ENCODE assay signal across 28 cellular contexts in the genomic region with DNA sequence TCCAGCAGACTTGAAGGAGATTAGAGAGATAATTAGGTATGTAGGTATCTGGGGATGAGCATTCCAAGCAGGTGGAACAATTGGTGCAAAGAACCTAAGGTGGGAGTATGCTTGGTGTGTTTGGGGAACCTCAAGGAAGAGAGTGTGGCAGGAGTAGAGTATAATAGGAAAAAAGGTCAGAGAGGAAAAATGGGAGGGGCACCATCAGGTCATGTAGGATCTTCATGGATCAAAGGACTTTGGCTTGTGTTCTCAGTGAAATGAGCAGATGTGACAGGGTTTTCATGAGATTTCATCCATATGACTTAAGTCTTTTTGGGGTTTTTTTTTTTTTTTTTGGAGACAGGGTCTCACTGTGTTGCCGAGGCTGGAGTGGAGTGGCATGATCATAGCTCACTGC.
"Had no signal": no experiment of that assay in that cellular context is flagged by ENCODE, and none has a peak within 500 bp of the region (broad histone marks: within the 10 kb centered on the region; RNA-seq: fewer than 3 reads in every experiment).

No MANE protein-coding gene starts in this region.

- H2AFZ ChIP-seq: neural progenitor cell, parathyroid adenoma had no signal

- H3K9ac ChIP-seq: neural progenitor cell, parathyroid adenoma had no signal

- H3K4me3 Mint-ChIP-seq: activated CD4-positive, alpha-beta T cell treated with anti-CD3 and anti-CD28 coated beads for 36 hours; activated naive CD4-positive, alpha-beta T cell treated with anti-CD3 and anti-CD28 coated beads for 36 hours; activated naive CD8-positive, alpha-beta T cell treated with anti-CD3 and anti-CD28 coated beads for 36 hours; immature natural killer cell; neural progenitor cell; stimulated activated effector memory CD8-positive, alpha-beta T cell treated with anti-CD3 and anti-CD28 coated beads, Interleukin-12 subunit alpha, Interleukin-12 subunit beta, amount 100 ng/mL, for 72 hours; stimulated activated naive CD8-positive, alpha-beta T cell treated with anti-CD3 and anti-CD28 coated beads, Interleukin-15, Interleukin-2, amounts not matched to agents 100 ng/mL and 50 ng/mL, for 24 hours had no signal

- H3K4me1 Mint-ChIP-seq: immature natural killer cell; stimulated activated effector memory CD8-positive, alpha-beta T cell treated with anti-CD3 and anti-CD28 coated beads, Interleukin-12 subunit alpha, Interleukin-12 subunit beta, amount 100 ng/mL, for 72 hours had no signal

- FAIRE-seq: kidney had no signal

- H3K36me3 ChIP-seq: thoracic aorta, uterus had no signal

- H3K4me1 ChIP-seq: neural progenitor cell, parathyroid adenoma, uterus had no signal

- H3K27me3 ChIP-seq: left lung, neural progenitor cell, uterus had no signal

- H3K27me3 Mint-ChIP-seq: activated CD4-positive, alpha-beta T cell treated with anti-CD3 and anti-CD28 coated beads for 36 hours; activated naive CD8-positive, alpha-beta T cell treated with anti-CD3 and anti-CD28 coated beads for 36 hours; stimulated activated naive CD8-positive, alpha-beta T cell treated with anti-CD3 and anti-CD28 coated beads, Interleukin-15, Interleukin-2, amounts not matched to agents 100 ng/mL and 50 ng/mL, for 24 hours had no signal

- H3K9me3 Mint-ChIP-seq: activated naive CD4-positive, alpha-beta T cell treated with anti-CD3 and anti-CD28 coated beads for 36 hours; activated naive CD8-positive, alpha-beta T cell treated with anti-CD3 and anti-CD28 coated beads for 36 hours; immature natural killer cell; neural progenitor cell; stimulated activated effector memory CD8-positive, alpha-beta T cell treated with anti-CD3 and anti-CD28 coated beads, Interleukin-12 subunit alpha, Interleukin-12 subunit beta, amount 100 ng/mL, for 72 hours; stimulated activated naive CD8-positive, alpha-beta T cell treated with anti-CD3 and anti-CD28 coated beads, Interleukin-15, Interleukin-2, amounts not matched to agents 100 ng/mL and 50 ng/mL, for 24 hours had no signal

- H3K27ac Mint-ChIP-seq: activated CD4-positive, alpha-beta T cell treated with anti-CD3 and anti-CD28 coated beads for 36 hours; activated naive CD4-positive, alpha-beta T cell treated with anti-CD3 and anti-CD28 coated beads for 36 hours; activated naive CD8-positive, alpha-beta T cell treated with anti-CD3 and anti-CD28 coated beads for 36 hours; neural progenitor cell; stimulated activated effector memory CD8-positive, alpha-beta T cell treated with anti-CD3 and anti-CD28 coated beads, Interleukin-12 subunit alpha, Interleukin-12 subunit beta, amount 100 ng/mL, for 72 hours; stimulated activated naive CD8-positive, alpha-beta T cell treated with anti-CD3 and anti-CD28 coated beads, Interleukin-15, Interleukin-2, amounts not matched to agents 100 ng/mL and 50 ng/mL, for 24 hours had no signal

- H3K79me2 ChIP-seq: parathyroid adenoma had no signal

- H3K27ac ChIP-seq: left lung, neural progenitor cell, parathyroid adenoma, thoracic aorta, uterus had no signal

- H3K4me3 ChIP-seq: left lung, lung, neural progenitor cell, thoracic aorta, uterus had no signal

- DNase-seq: activated CD4-positive, alpha-beta T cell treated with anti-CD3 and anti-CD28 coated beads for 36 hours; activated CD4-positive, alpha-beta T cell treated with anti-CD3 and anti-CD28 coated beads, Interleukin-2, amount 50 U/mL, for 4 hours; activated CD4-positive, CD25-positive, alpha-beta regulatory T cell; activated effector memory CD4-positive, alpha-beta T cell treated with anti-CD3 and anti-CD28 coated beads, Interleukin-2, amount 50 U/mL, for 16 hours; activated naive CD4-positive, alpha-beta T cell treated with anti-CD3 and anti-CD28 coated beads for 36 hours; activated naive CD8-positive, alpha-beta T cell treated with anti-CD3 and anti-CD28 coated beads for 36 hours; amniotic stem cell; caudate nucleus; foreskin fibroblast; head of caudate nucleus; hippocampal formation; immature natural killer cell; kidney; left lung; occipital lobe; right cardiac atrium; stimulated activated CD4-positive, alpha-beta T cell treated with anti-CD3 and anti-CD28 coated beads, Interleukin-2, amount 100 ng/mL, for 48 hours; SW 1271; T-helper 2 cell; trophoblast cell; uterus had no signal

- ATAC-seq: activated CD4-positive, alpha-beta T cell treated with anti-CD3 and anti-CD28 coated beads for 36 hours; esophagus mucosa; left lung; right cardiac atrium; stimulated activated effector memory CD8-positive, alpha-beta T cell treated with anti-CD3 and anti-CD28 coated beads, Interleukin-12 subunit alpha, Interleukin-12 subunit beta, amount 100 ng/mL, for 72 hours had no signal

- H3K4me2 ChIP-seq: neural progenitor cell had no signal

- H3K9me3 ChIP-seq: left lung, thoracic aorta, uterus had no signal
